In the genomic region with DNA sequence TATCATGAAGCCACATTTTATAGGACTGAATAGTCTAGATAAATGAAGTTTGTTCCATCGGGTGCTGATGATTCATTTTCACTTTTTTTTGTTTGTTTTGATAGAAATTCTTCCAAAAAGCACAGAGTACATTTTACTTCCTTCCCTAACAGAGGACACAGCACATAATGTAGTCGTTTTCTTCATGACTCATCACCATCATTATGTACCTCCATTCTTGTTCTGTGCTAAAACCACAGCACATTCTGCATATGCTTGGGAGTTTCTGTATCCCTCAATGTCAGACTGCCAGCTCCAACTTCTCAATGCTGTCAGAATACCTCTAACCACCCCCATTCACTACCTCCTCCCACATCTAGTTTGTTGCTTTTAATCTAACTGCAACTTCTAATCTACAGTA, we compare ENCODE assay signal across 12 cellular contexts.
DNase-seq lines count a peak whose midpoint lies in the region; ATAC-seq and TF ChIP-seq lines count a peak whose summit lies in the region.
"Had no signal": no experiment of that assay in that cellular context is flagged by ENCODE, and none has a peak within 500 bp of the region (broad histone marks: within the 10 kb centered on the region; RNA-seq: fewer than 3 reads in every experiment).

No MANE protein-coding gene starts in this region.

- no peaks in the 10 kb centered on the region for H3K9me3 ChIP-seq in MG63

- intact Hi-C loops in posterior cingulate gyrus (cut with DNase I) = no loop called here

- no peaks in the 10 kb centered on the region for H3K36me3 ChIP-seq in MG63

- no peak for TF ChIP-seq CTCF in astrocyte of the cerebellum (IDR thresholded peaks at IDR 0.05; ENCODE audit: low read depth, low read length, missing control alignments)

- no peaks in the 10 kb centered on the region for H3K27me3 ChIP-seq in MG63
- H3K27me3 ChIP-seq: BLaER1 treated with 17β-estradiol and CSF1 and Interleukin-3, amounts not matched to agents 10 nM and 100 nM had no signal

- no peak for ATAC-seq in HG02763 (IDR thresholded peaks at IDR 0.05; ENCODE audit: unreplicated experiment)
- ATAC-seq: activated CD8-positive, alpha-beta memory T cell treated with anti-CD3 and anti-CD28 coated beads, Interleukin-2, amount 10 ng/mL, durations not matched to agents 7 days and 5 days; GM12878 had no signal

- peak; percentile 6 for DNase-seq in AG08395 (ENCODE audit: low spot score)
- peak; percentile 16 for DNase-seq in MG63
- peak; percentile 96 for DNase-seq in astrocyte of the cerebellum (ENCODE audit: low read depth)
- DNase-seq in kidney glomerular epithelial cell (lab: John Stamatoyannopoulos, UW) = peak; percentile 16
- no peak for DNase-seq in activated CD4-positive, alpha-beta T cell treated with anti-CD3 and anti-CD28 coated beads, Interleukin-2, amount 50 U/mL, for 1 hour
- DNase-seq in ecto neural progenitor cell (ENCODE audit: low spot score) = no peak
- DNase-seq in posterior cingulate gyrus = no peak
- DNase-seq: activated CD8-positive, alpha-beta memory T cell treated with anti-CD3 and anti-CD28 coated beads, Interleukin-2, amount 10 ng/mL, durations not matched to agents 7 days and 5 days; NCI-H1417 had no signal

- in situ Hi-C loops in astrocyte of the cerebellum (cut with HindIII; ENCODE audit: low sequenced_read_pairs) = no loop called here

- no peak overlapping the region for H3K4me3 ChIP-seq in MG63
- no peak overlapping the region for H3K4me3 ChIP-seq in astrocyte of the cerebellum (ENCODE audit: low read depth, low read length)
- H3K4me3 ChIP-seq: BLaER1 treated with 17β-estradiol and CSF1 and Interleukin-3, amounts not matched to agents 10 nM and 100 nM; GM12878 had no signal

Comparison
In these comparisons a context has a peak if more than half of its experiments do, and no peak if none do; other contexts are left out.
1. DNase-seq: peak in AG08395 (single experiment), MG63 (single experiment), astrocyte of the cerebellum (single experiment) and kidney glomerular epithelial cell (single experiment); none in activated CD4-positive, alpha-beta T cell treated with anti-CD3 and anti-CD28 coated beads, Interleukin-2, amount 50 U/mL, for 1 hour (single experiment), ecto neural progenitor cell (single experiment) and posterior cingulate gyrus (0 of 10).